ENCODE assay signal across 1 cellular context in the genomic region with DNA sequence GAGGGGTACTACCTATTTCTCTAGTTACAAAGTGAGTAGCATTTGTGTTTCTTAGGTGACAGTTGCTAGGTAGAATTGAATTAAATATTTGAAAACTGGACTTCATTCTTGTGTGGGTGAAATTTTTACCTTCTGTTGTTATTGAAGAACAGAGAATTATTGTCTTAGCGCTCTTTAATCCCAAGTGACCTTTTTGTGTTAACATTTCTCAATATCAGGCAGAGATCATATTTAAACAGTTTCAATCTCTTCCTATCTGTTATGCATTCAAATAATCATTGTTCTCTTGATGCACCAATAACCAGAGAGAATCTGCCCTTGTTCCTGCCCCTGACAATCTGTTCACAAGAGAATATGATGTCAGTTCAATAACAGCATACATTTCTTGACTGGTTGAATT.
TF ChIP-seq lines count a peak whose summit lies in the region.

No MANE protein-coding gene starts in this region.

TF ChIP-seq in neural cell, 6 proteins besides CTCF, POLR2A, EP300 and RAD21 (continued from another document):
- TF ChIP-seq, protein P1, sequence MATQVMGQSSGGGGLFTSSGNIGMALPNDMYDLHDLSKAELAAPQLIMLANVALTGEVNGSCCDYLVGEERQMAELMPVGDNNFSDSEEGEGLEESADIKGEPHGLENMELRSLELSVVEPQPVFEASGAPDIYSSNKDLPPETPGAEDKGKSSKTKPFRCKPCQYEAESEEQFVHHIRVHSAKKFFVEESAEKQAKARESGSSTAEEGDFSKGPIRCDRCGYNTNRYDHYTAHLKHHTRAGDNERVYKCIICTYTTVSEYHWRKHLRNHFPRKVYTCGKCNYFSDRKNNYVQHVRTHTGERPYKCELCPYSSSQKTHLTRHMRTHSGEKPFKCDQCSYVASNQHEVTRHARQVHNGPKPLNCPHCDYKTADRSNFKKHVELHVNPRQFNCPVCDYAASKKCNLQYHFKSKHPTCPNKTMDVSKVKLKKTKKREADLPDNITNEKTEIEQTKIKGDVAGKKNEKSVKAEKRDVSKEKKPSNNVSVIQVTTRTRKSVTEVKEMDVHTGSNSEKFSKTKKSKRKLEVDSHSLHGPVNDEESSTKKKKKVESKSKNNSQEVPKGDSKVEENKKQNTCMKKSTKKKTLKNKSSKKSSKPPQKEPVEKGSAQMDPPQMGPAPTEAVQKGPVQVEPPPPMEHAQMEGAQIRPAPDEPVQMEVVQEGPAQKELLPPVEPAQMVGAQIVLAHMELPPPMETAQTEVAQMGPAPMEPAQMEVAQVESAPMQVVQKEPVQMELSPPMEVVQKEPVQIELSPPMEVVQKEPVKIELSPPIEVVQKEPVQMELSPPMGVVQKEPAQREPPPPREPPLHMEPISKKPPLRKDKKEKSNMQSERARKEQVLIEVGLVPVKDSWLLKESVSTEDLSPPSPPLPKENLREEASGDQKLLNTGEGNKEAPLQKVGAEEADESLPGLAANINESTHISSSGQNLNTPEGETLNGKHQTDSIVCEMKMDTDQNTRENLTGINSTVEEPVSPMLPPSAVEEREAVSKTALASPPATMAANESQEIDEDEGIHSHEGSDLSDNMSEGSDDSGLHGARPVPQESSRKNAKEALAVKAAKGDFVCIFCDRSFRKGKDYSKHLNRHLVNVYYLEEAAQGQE (IDR thresholded peaks at IDR 0.05; ENCODE audit: borderline replicate concordance) = no peak
- no peak for TF ChIP-seq TAF1 (IDR thresholded peaks at IDR 0.05; ENCODE audit: low read depth)
